ENCODE assay signal across 9 cellular contexts in the genomic region with DNA sequence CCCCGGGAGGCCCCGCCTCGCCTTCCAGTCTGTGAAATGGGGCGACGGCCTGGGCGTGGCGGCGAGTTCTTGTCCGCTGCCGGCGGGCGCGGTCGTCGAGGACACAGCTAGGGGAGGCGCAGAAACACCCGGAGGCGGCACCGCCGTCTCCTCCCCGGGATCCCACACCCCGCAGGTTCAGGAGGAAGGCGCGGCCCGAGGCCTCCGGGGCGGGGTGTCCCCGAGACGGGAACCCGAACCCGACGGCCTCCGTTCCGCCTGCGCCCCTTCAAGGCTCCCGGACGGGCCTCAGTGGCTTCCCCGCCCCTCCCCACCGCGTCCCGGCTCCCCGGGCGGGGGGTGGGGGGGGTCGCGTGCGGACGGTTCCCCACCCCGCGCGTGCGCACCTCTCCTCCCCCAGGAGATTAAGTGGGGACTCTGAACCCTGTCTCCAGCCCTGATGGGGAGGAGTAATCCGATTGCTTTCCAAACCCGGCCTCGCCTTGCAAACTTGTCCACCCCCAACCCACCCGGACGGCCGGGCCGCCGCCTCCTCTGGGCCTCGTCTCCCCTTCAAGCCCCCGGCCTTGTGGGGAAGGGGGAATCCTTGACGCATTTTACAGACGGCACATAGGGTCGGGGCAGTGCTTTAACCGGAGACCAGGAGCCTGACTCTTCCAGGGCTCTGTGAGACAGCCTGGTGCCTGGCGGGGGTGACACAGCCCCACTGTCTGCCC. TPM values are rescaled to one million over a fixed set of nuclear protein-coding genes. Genes with fewer than 3 reads are reported as not detected.
DNase-seq lines count a peak whose midpoint lies in the region; ATAC-seq, FAIRE-seq and TF ChIP-seq lines count a peak whose summit lies in the region.
"Had no signal": no experiment of that assay in that cellular context is flagged by ENCODE, and none has a peak within 500 bp of the region (broad histone marks: within the 10 kb centered on the region; RNA-seq: fewer than 3 reads in every experiment).

No MANE protein-coding gene starts in this region.

- H4K20me1 ChIP-seq in PC-9 (ENCODE audit: insufficient read depth): no peaks in the 10 kb centered on the region

- WGBS in ectodermal cell, 2 experiments: 9 to 12% methylated on average over 66 of the region's 66 CpGs

- no peak overlapping the region for H3K27ac ChIP-seq in PC-9
- H3K27ac ChIP-seq in ectodermal cell (ENCODE audit: insufficient read depth, low read depth, low read length, poor library complexity, severe bottlenecking): peak overlapping the region; percentile 26
- H3K27ac ChIP-seq in neutrophil: no peak overlapping the region

- ATAC-seq in GM18861 (IDR thresholded peaks at IDR 0.05; ENCODE audit: unreplicated experiment): no peak

- TSS peak; percentile 80 for BruUV-seq in PC-9 (replicated peaks; lab: Mats Ljungman, UMichigan)

- no peak for TF ChIP-seq CTCF in GM12864 (IDR thresholded peaks at IDR 0.05; ENCODE audit: low read depth, low read length, missing control alignments)
- no peak for TF ChIP-seq CTCF in PC-9 (conservative IDR thresholded peaks at IDR 0.05)
- TF ChIP-seq CTCF in neutrophil (IDR thresholded peaks at IDR 0.05): no peak

- no peaks in the 10 kb centered on the region for H3K36me3 ChIP-seq in PC-9 (ENCODE audit: low read depth)
- H3K36me3 ChIP-seq in ectodermal cell (ENCODE audit: control insufficient read depth, insufficient read depth, low read length): no peaks in the 10 kb centered on the region
- no peaks in the 10 kb centered on the region for H3K36me3 ChIP-seq in neutrophil

- H3K27me3 ChIP-seq in PC-9 (ENCODE audit: insufficient read depth, low read depth) (peaks cover 14% of the 10 kb centered on the region; the same call in 1 of the 2 replicates), ectodermal cell (ENCODE audit: control insufficient read depth, insufficient read depth, low read length, poor library complexity, severe bottlenecking) (peaks cover 24% of the 10 kb centered on the region), neutrophil (peaks cover 70% of the 10 kb centered on the region)

- DNase-seq in GM12864 (ENCODE audit: low read depth) (no peak), PC-9 (peak; percentile 51 to 75), Kasumi-1 (lab: John Stamatoyannopoulos, UW) (no peak), RCC 7860 (ENCODE audit: low spot score) (no peak), NK-92 (lab: John Stamatoyannopoulos, UW; ENCODE audit: unreplicated experiment) (no peak)

- POLR2A ChIA-PET in PC-9 (lab: Charles Lee; ENCODE audit: unreplicated experiment): interaction anchor here (0.6 to 1.0 kb wide), 2 partner anchors 26 to 41 kb away, joined by 4 to 6 read pairs; no protein-coding TSS in a partner anchor

- H3F3A ChIP-seq in PC-9 (ENCODE audit: insufficient read depth, low read depth): peaks cover 21% of the 10 kb centered on the region; the same call in 1 of the 2 replicates

- H2AFZ ChIP-seq in PC-9: peak overlapping the region; percentile 63

- H3K4me1 ChIP-seq in PC-9 (replicated peaks; ENCODE audit: insufficient read depth): peaks cover 25% of the 10 kb centered on the region
- H3K4me1 ChIP-seq in ectodermal cell (ENCODE audit: control insufficient read depth, insufficient read depth, low read length): peaks cover 20% of the 10 kb centered on the region
- H3K4me1 ChIP-seq in neutrophil (ENCODE audit: control insufficient read depth in 1 of 2, insufficient read depth in 1 of 2, low read depth in 1 of 2, low read length in 1 of 2): peaks cover 11 to 14% of the 10 kb centered on the region in 2 experiments

- no peak for FAIRE-seq in RCC 7860 (lab: Jason Lieb, UNC)

- H3K4me2 ChIP-seq in PC-9: peak overlapping the region; percentile 73

- CTCF ChIA-PET in PC-9 (lab: Charles Lee): no interaction called here

- H3K79me2 ChIP-seq in PC-9 (ENCODE audit: low read depth): no peaks in the 10 kb centered on the region

- H3K9me3 ChIP-seq in PC-9 (ENCODE audit: insufficient read depth, low read depth) (no peaks in the 10 kb centered on the region), ectodermal cell (ENCODE audit: control insufficient read depth, low read length) (no peaks in the 10 kb centered on the region), neutrophil (no peaks in the 10 kb centered on the region)

- H3K4me3 ChIP-seq in GM12864 (ENCODE audit: low read depth, low read length) (peak overlapping the region; percentile 14), PC-9 (peak overlapping the region; percentile 42; the same call in 1 of the 2 replicates), ectodermal cell (ENCODE audit: insufficient read depth, low read depth, low read length) (no peak overlapping the region), neutrophil (ENCODE audit: low read depth in 1 of 2, low read length in 1 of 2) (peak overlapping the region; percentile 35 to 56)
- H3K4me3 ChIP-seq: lung had no signal

- intact Hi-C loops in PC-9 (cut with micrococcal nuclease; ENCODE audit: unreplicated experiment): no loop called here

- H3K9me2 ChIP-seq in PC-9 (ENCODE audit: insufficient read depth): no peaks in the 10 kb centered on the region

RNA-seq across cellular contexts. Expression of a gene that starts 35.3 kb away (rescaled TPM):
- 44.6 and 68.8 TPM in 2 replicates for total RNA-seq in PC-9 (2021)
- polyA plus RNA-seq in ectodermal cell (2013, experiment 1 of 4): 19.2 TPM
- polyA plus RNA-seq in ectodermal cell (2013, experiment 2 of 4): 17.4 TPM
- 25.3 TPM for polyA plus RNA-seq in ectodermal cell (2013, experiment 3 of 4)
- 24.4 TPM for polyA plus RNA-seq in ectodermal cell (2013, experiment 4 of 4)

RNA-seq across cellular contexts. Expression of a gene that starts 47.5 kb away (rescaled TPM):
- total RNA-seq in PC-9 (2021): 54.2 and 67.2 TPM in 2 replicates
- polyA plus RNA-seq in ectodermal cell (2013, experiment 1 of 4): 28.7 TPM
- polyA plus RNA-seq in ectodermal cell (2013, experiment 2 of 4): 28.9 TPM
- polyA plus RNA-seq in ectodermal cell (2013, experiment 3 of 4): 21.9 TPM
- 24.7 TPM for polyA plus RNA-seq in ectodermal cell (2013, experiment 4 of 4)

Comparison
In these comparisons a context has a peak if more than half of its experiments do, and no peak if none do; other contexts are left out.
1. DNase-seq: peak in PC-9 (2 of 2); none in GM12864 (single experiment), Kasumi-1 (0 of 2), RCC 7860 (single experiment) and NK-92 (single experiment).